Comparison of ENCODE assay signal across 8 cellular contexts in genomic region chr9:128892223-128892892, GRCh38. TPM values are rescaled to one million over a fixed set of nuclear protein-coding genes. Genes with fewer than 3 reads are reported as not detected.
DNase-seq lines count a peak whose midpoint lies in the region; ATAC-seq lines count a peak whose summit lies in the region.

No MANE protein-coding gene starts in this region.

- peaks cover 21% of the 10 kb centered on the region for H3K4me1 ChIP-seq in rectal smooth muscle tissue (ENCODE audit: control insufficient read depth, insufficient read depth, low read length)

- H3K27ac ChIP-seq in rectal smooth muscle tissue (ENCODE audit: low read depth, low read length) = peak overlapping the region; percentile 75

- peak overlapping the region; percentile 32 for H3K4me3 ChIP-seq in rectal smooth muscle tissue (ENCODE audit: low read length)

- DNase-seq in HPDE6-E6E7 (ENCODE audit: extremely low spot score) (peak; percentile 93), activated gamma-delta T cell treated with Interleukin-2 at 50 U/mL for 16 hours (peak; percentile 40), Right ventricle myocardium superior (peak; percentile 91), NCI-H1694 treated with DMSO at 0.1 percent for 48 hours (lab: John Stamatoyannopoulos, UW) (no peak), NCI-H1048 (lab: John Stamatoyannopoulos, UW) (no peak)

- H3K36me3 ChIP-seq in rectal smooth muscle tissue (ENCODE audit: control insufficient read depth, insufficient read depth, low read length) = peaks cover 10% of the 10 kb centered on the region

- no peaks in the 10 kb centered on the region for H3K27me3 ChIP-seq in rectal smooth muscle tissue (ENCODE audit: control insufficient read depth, insufficient read depth, low read length)

- H3K9ac ChIP-seq in rectal smooth muscle tissue (ENCODE audit: low read length) = no peak overlapping the region

- ATAC-seq in Right ventricle myocardium superior (ENCODE audit: poor library complexity) (peak; percentile 89), GM18867 (IDR thresholded peaks at IDR 0.05; ENCODE audit: unreplicated experiment) (no peak), GM18861 (IDR thresholded peaks at IDR 0.05; ENCODE audit: unreplicated experiment) (no peak)

- intact Hi-C loops in Right ventricle myocardium superior (cut with DNase I) = no loop called here

RNA-seq across cellular contexts. Expression of gene LRRC8A, which starts 10.4 kb away (rescaled TPM):
- total RNA-seq in Right ventricle myocardium superior = 20.2 TPM

RNA-seq across cellular contexts. Expression of gene KYAT1, which starts 10.6 kb away (rescaled TPM):
- 12.6 TPM for total RNA-seq in Right ventricle myocardium superior

RNA-seq across cellular contexts. Expression of gene PHYHD1, which starts 28.4 kb away (rescaled TPM):
- 28.7 TPM for total RNA-seq in Right ventricle myocardium superior

RNA-seq across cellular contexts. Expression of gene DOLK, which starts 55.0 kb away (rescaled TPM):
- total RNA-seq in Right ventricle myocardium superior = 6.4 TPM

RNA-seq across cellular contexts. Expression of gene NUP188, which starts 55.1 kb away (rescaled TPM):
- 21.0 TPM for total RNA-seq in Right ventricle myocardium superior

Comparison
In these comparisons a context has a peak if more than half of its experiments do, and no peak if none do; other contexts are left out.
1. DNase-seq: peak in HPDE6-E6E7 (single experiment), activated gamma-delta T cell treated with Interleukin-2 at 50 U/mL for 16 hours (single experiment) and Right ventricle myocardium superior (single experiment); none in NCI-H1694 treated with DMSO at 0.1 percent for 48 hours (single experiment) and NCI-H1048 (single experiment).